Comparison of ENCODE assay signal across 1 cellular context in the genomic region with DNA sequence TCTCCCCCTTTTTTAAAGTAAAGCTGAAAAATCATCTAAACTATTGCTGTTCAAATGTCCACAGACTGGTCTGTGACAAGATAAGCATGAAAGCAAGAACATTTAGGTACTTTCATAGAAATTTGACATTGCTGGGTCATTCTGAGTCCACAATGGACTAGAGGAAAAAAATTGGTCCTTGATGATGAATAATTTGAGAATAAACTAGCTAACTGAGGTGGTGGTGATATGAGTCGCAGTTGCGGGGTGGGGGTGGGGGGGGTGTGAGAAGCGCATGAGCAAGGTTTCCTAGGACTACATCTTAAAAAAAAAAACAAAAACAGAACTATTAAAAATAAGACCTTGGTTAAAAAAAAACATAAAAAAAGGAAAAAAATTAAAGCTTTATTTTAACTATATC.
TF ChIP-seq lines count a peak whose summit lies in the region.

No MANE protein-coding gene starts in this region.

TF ChIP-seq in GM12878, 131 proteins besides CTCF, POLR2A, EP300 and RAD21 (continued from another document):
- TF ChIP-seq, protein P1, sequence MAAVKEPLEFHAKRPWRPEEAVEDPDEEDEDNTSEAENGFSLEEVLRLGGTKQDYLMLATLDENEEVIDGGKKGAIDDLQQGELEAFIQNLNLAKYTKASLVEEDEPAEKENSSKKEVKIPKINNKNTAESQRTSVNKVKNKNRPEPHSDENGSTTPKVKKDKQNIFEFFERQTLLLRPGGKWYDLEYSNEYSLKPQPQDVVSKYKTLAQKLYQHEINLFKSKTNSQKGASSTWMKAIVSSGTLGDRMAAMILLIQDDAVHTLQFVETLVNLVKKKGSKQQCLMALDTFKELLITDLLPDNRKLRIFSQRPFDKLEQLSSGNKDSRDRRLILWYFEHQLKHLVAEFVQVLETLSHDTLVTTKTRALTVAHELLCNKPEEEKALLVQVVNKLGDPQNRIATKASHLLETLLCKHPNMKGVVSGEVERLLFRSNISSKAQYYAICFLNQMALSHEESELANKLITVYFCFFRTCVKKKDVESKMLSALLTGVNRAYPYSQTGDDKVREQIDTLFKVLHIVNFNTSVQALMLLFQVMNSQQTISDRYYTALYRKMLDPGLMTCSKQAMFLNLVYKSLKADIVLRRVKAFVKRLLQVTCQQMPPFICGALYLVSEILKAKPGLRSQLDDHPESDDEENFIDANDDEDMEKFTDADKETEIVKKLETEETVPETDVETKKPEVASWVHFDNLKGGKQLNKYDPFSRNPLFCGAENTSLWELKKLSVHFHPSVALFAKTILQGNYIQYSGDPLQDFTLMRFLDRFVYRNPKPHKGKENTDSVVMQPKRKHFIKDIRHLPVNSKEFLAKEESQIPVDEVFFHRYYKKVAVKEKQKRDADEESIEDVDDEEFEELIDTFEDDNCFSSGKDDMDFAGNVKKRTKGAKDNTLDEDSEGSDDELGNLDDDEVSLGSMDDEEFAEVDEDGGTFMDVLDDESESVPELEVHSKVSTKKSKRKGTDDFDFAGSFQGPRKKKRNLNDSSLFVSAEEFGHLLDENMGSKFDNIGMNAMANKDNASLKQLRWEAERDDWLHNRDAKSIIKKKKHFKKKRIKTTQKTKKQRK (IDR thresholded peaks at IDR 0.05; ENCODE audit: low read depth, low read length), result no peak
- TF ChIP-seq ZNF384 (IDR thresholded peaks at IDR 0.05; ENCODE audit: borderline replicate concordance, low read depth, low read length) (peak; percentile 7; the same call in 1 of the 2 replicates), IKZF1 (conservative IDR thresholded peaks at IDR 0.05) (no peak), SUZ12 (IDR thresholded peaks at IDR 0.05; ENCODE audit: unreplicated experiment) (no peak), WRNIP1 (IDR thresholded peaks at IDR 0.05; ENCODE audit: borderline replicate concordance, low read depth, low read length) (no peak), ETV6 (conservative IDR thresholded peaks at IDR 0.05 in 1 of 2, IDR thresholded peaks at IDR 0.05 in 1 of 2; ENCODE audit: borderline replicate concordance in 1 of 2, low read depth in 1 of 2) (no peak), FOXM1 (IDR thresholded peaks at IDR 0.05; ENCODE audit: low read depth, low read length) (no peak), STAT1 (conservative IDR thresholded peaks at IDR 0.05) (no peak)
